ENCODE assay signal across 1 cellular context in the genomic region with DNA sequence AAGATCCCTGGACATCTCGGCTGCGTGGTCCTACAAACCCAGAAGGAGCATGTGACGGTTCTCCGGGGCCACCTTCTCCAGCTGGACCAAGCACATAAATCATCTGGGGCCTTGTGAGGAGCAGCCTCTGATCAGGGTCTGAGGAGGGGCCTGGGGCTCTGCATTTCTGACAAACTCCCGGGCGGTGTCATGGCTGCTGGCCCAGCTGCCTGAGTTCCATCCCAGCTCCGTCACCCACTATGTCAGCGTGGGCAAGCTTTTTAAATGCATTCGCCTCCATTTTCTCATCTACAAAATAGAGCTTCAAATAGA.
TF ChIP-seq lines count a peak whose summit lies in the region.

No MANE protein-coding gene starts in this region.

TF ChIP-seq in GM23338, 12 proteins besides CTCF, POLR2A, EP300 and RAD21 (continued from another document):
- TF ChIP-seq, protein P1, sequence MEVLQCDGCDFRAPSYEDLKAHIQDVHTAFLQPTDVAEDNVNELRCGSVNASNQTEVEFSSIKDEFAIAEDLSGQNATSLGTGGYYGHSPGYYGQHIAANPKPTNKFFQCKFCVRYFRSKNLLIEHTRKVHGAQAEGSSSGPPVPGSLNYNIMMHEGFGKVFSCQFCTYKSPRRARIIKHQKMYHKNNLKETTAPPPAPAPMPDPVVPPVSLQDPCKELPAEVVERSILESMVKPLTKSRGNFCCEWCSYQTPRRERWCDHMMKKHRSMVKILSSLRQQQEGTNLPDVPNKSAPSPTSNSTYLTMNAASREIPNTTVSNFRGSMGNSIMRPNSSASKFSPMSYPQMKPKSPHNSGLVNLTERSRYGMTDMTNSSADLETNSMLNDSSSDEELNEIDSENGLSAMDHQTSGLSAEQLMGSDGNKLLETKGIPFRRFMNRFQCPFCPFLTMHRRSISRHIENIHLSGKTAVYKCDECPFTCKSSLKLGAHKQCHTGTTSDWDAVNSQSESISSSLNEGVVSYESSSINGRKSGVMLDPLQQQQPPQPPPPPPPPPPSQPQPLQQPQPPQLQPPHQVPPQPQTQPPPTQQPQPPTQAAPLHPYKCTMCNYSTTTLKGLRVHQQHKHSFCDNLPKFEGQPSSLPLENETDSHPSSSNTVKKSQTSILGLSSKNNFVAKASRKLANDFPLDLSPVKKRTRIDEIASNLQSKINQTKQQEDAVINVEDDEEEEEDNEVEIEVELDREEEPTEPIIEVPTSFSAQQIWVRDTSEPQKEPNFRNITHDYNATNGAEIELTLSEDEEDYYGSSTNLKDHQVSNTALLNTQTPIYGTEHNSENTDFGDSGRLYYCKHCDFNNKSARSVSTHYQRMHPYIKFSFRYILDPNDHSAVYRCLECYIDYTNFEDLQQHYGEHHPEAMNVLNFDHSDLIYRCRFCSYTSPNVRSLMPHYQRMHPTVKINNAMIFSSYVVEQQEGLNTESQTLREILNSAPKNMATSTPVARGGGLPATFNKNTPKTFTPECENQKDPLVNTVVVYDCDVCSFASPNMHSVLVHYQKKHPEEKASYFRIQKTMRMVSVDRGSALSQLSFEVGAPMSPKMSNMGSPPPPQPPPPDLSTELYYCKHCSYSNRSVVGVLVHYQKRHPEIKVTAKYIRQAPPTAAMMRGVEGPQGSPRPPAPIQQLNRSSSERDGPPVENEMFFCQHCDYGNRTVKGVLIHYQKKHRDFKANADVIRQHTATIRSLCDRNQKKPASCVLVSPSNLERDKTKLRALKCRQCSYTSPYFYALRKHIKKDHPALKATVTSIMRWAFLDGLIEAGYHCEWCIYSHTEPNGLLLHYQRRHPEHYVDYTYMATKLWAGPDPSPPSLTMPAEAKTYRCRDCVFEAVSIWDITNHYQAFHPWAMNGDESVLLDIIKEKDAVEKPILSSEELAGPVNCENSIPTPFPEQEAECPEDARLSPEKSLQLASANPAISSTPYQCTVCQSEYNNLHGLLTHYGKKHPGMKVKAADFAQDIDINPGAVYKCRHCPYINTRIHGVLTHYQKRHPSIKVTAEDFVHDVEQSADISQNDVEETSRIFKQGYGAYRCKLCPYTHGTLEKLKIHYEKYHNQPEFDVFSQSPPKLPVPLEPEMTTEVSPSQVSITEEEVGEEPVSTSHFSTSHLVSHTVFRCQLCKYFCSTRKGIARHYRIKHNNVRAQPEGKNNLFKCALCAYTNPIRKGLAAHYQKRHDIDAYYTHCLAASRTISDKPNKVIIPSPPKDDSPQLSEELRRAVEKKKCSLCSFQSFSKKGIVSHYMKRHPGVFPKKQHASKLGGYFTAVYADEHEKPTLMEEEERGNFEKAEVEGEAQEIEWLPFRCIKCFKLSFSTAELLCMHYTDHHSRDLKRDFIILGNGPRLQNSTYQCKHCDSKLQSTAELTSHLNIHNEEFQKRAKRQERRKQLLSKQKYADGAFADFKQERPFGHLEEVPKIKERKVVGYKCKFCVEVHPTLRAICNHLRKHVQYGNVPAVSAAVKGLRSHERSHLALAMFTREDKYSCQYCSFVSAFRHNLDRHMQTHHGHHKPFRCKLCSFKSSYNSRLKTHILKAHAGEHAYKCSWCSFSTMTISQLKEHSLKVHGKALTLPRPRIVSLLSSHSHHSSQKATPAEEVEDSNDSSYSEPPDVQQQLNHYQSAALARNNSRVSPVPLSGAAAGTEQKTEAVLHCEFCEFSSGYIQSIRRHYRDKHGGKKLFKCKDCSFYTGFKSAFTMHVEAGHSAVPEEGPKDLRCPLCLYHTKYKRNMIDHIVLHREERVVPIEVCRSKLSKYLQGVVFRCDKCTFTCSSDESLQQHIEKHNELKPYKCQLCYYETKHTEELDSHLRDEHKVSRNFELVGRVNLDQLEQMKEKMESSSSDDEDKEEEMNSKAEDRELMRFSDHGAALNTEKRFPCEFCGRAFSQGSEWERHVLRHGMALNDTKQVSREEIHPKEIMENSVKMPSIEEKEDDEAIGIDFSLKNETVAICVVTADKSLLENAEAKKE (CRISPR knock-in tag; IDR thresholded peaks at IDR 0.05) = no peak
- TF ChIP-seq ZNF331 (CRISPR knock-in tag; IDR thresholded peaks at IDR 0.05; ENCODE audit: low read depth) (no peak), EZH2 (IDR thresholded peaks at IDR 0.05; ENCODE audit: low read depth, unreplicated experiment) (no peak), ZNF114 (CRISPR knock-in tag; IDR thresholded peaks at IDR 0.05) (no peak), JUNB (IDR thresholded peaks at IDR 0.05; ENCODE audit: unreplicated experiment) (no peak), NANOG (IDR thresholded peaks at IDR 0.05; ENCODE audit: borderline replicate concordance) (no peak), CREB1 (CRISPR knock-in tag; IDR thresholded peaks at IDR 0.05; ENCODE audit: low read depth) (no peak), POLR2AphosphoS5 (IDR thresholded peaks at IDR 0.05; ENCODE audit: low read depth) (no peak), STAT1 (IDR thresholded peaks at IDR 0.05; ENCODE audit: unreplicated experiment) (no peak)
- TF ChIP-seq, protein P2, sequence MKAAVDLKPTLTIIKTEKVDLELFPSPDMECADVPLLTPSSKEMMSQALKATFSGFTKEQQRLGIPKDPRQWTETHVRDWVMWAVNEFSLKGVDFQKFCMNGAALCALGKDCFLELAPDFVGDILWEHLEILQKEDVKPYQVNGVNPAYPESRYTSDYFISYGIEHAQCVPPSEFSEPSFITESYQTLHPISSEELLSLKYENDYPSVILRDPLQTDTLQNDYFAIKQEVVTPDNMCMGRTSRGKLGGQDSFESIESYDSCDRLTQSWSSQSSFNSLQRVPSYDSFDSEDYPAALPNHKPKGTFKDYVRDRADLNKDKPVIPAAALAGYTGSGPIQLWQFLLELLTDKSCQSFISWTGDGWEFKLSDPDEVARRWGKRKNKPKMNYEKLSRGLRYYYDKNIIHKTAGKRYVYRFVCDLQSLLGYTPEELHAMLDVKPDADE (IDR thresholded peaks at IDR 0.05) = no peak
- TF ChIP-seq, protein P3, sequence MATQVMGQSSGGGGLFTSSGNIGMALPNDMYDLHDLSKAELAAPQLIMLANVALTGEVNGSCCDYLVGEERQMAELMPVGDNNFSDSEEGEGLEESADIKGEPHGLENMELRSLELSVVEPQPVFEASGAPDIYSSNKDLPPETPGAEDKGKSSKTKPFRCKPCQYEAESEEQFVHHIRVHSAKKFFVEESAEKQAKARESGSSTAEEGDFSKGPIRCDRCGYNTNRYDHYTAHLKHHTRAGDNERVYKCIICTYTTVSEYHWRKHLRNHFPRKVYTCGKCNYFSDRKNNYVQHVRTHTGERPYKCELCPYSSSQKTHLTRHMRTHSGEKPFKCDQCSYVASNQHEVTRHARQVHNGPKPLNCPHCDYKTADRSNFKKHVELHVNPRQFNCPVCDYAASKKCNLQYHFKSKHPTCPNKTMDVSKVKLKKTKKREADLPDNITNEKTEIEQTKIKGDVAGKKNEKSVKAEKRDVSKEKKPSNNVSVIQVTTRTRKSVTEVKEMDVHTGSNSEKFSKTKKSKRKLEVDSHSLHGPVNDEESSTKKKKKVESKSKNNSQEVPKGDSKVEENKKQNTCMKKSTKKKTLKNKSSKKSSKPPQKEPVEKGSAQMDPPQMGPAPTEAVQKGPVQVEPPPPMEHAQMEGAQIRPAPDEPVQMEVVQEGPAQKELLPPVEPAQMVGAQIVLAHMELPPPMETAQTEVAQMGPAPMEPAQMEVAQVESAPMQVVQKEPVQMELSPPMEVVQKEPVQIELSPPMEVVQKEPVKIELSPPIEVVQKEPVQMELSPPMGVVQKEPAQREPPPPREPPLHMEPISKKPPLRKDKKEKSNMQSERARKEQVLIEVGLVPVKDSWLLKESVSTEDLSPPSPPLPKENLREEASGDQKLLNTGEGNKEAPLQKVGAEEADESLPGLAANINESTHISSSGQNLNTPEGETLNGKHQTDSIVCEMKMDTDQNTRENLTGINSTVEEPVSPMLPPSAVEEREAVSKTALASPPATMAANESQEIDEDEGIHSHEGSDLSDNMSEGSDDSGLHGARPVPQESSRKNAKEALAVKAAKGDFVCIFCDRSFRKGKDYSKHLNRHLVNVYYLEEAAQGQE (IDR thresholded peaks at IDR 0.05; ENCODE audit: unreplicated experiment) = no peak
